9 cellular contexts compared by ENCODE assay signal in genomic region chr1:33298623-33299277, GRCh38. TPM values are rescaled to one million over a fixed set of nuclear protein-coding genes. Genes with fewer than 3 reads are reported as not detected.
DNase-seq lines count a peak whose midpoint lies in the region; ATAC-seq, FAIRE-seq and TF ChIP-seq lines count a peak whose summit lies in the region.
"Had no signal": no experiment of that assay in that cellular context is flagged by ENCODE, and none has a peak within 500 bp of the region (broad histone marks: within the 10 kb centered on the region; RNA-seq: fewer than 3 reads in every experiment).

No MANE protein-coding gene starts in this region.

- no CpG with 5 or more reads among the region's 18 CpGs for WGBS in neuronal stem cell (ENCODE audit: extremely low coverage in 2 of 2, insufficient read length in 2 of 2, insufficient replicate concordance in 1 of 2), 2 donors

- no peak overlapping the region for H2BK5ac ChIP-seq in neuronal stem cell (ENCODE audit: low read length)

- no peak overlapping the region for H4K8ac ChIP-seq in neuronal stem cell (ENCODE audit: low read depth, low read length)

- H2BK120ac ChIP-seq in neuronal stem cell (ENCODE audit: low read depth, low read length), result no peak overlapping the region

- H3K9me2 ChIP-seq in PC-3 (replicated peaks; ENCODE audit: low read length), result no peaks in the 10 kb centered on the region

- H3K27ac ChIP-seq in PC-3 (ENCODE audit: low read length), result no peak overlapping the region
- H3K27ac ChIP-seq in neuronal stem cell (replicated peaks; ENCODE audit: low read length), result no peak overlapping the region
- peak overlapping the region; percentile 35 to 48 for H3K27ac ChIP-seq in tibial artery
- H3K27ac ChIP-seq: SK-N-MC had no signal

- H4K91ac ChIP-seq in neuronal stem cell (ENCODE audit: low read depth, low read length, poor library complexity), result no peak overlapping the region

- no peaks in the 10 kb centered on the region; the same call in 1 of the 2 replicates for H3K36me3 ChIP-seq in PC-3 (ENCODE audit: low read depth, low read length)
- H3K36me3 ChIP-seq in neuronal stem cell (replicated peaks in 1 of 2; ENCODE audit: control insufficient read depth in 2 of 2, insufficient read depth in 2 of 2, low read length in 2 of 2), result peaks cover 43 to 81% of the 10 kb centered on the region in 2 donors
- H3K36me3 ChIP-seq in tibial artery, result peaks cover 18 to 67% (median 46%) of the 10 kb centered on the region in 3 donors

- CTCF ChIA-PET in PC-3 (lab: Charles Lee), result no interaction called here

- no peaks in the 10 kb centered on the region for H3K79me2 ChIP-seq in PC-3 (ENCODE audit: low read length)

- H3K23ac ChIP-seq in neuronal stem cell (ENCODE audit: low read depth, low read length, poor library complexity), result peak overlapping the region; percentile 26

- H3K9me3 ChIP-seq in PC-3 (ENCODE audit: low read length), result no peaks in the 10 kb centered on the region
- H3K9me3 ChIP-seq in neuronal stem cell (replicated peaks in 1 of 2; ENCODE audit: control insufficient read depth in 2 of 2, insufficient read depth in 1 of 2, low read depth in 1 of 2, low read length in 2 of 2), result peaks cover 4 to 7% of the 10 kb centered on the region in 2 donors
- no peaks in the 10 kb centered on the region for H3K9me3 ChIP-seq in tibial artery

- no peaks in the 10 kb centered on the region for H3F3A ChIP-seq in PC-3 (ENCODE audit: low read length, unreplicated experiment)

- intact Hi-C loops in PC-3 (cut with micrococcal nuclease) (loop anchor here (1.0 kb wide), 1 partner anchor 80 kb away; no protein-coding TSS in a partner anchor), tibial artery (cut with DNase I; ENCODE audit: low total_unique reads) (loop anchor here (5.0 kb wide), 2 partner anchors 36 to 169 kb away; no protein-coding TSS in a partner anchor)

- no peaks in the 10 kb centered on the region for H3K4me1 ChIP-seq in PC-3 (ENCODE audit: insufficient read depth, low read length)
- no peaks in the 10 kb centered on the region for H3K4me1 ChIP-seq in neuronal stem cell (ENCODE audit: control insufficient read depth in 2 of 2, insufficient read depth in 1 of 2, low read depth in 1 of 2, low read length in 2 of 2)
- peaks cover 0 to 32% (median 18%) of the 10 kb centered on the region in 4 donors for H3K4me1 ChIP-seq in tibial artery

- H3K79me1 ChIP-seq in neuronal stem cell (ENCODE audit: low read depth, low read length), result peaks cover 2% of the 10 kb centered on the region

- H2AFZ ChIP-seq in PC-3 (ENCODE audit: low read length), result no peak overlapping the region
- H2AFZ ChIP-seq in neuronal stem cell (ENCODE audit: low read length), result no peak overlapping the region

- no peak overlapping the region for H2BK15ac ChIP-seq in neuronal stem cell (ENCODE audit: low read length)

- peak; percentile 64 for DNase-seq in D721Med (ENCODE audit: insufficient read length, low spot score)
- peak; percentile 61 for DNase-seq in HK-2 (ENCODE audit: unreplicated experiment)
- peak; percentile 75 for DNase-seq in PC-3
- DNase-seq in activated T-cell treated with anti-CD3 and anti-CD28 coated beads, Interleukin-2, amount 50 U/mL, for 48 hours, result peak; percentile 74 to 79
- peak; percentile 69 for DNase-seq in fibroblast of the aortic adventitia (ENCODE audit: low read depth)
- DNase-seq in neuronal stem cell (ENCODE audit: low spot score), result peak; percentile 40
- peak; percentile 74 to 83 for DNase-seq in tibial artery

- H4K20me1 ChIP-seq in PC-3 (ENCODE audit: low read length), result no peaks in the 10 kb centered on the region

- BruUV-seq in PC-3 (replicated peaks; lab: Mats Ljungman, UMichigan), result no TSS peak

- H3K4me3 ChIP-seq in PC-3 (ENCODE audit: low read length) (no peak overlapping the region), fibroblast of the aortic adventitia (ENCODE audit: low read depth, low read length) (no peak overlapping the region), neuronal stem cell (ENCODE audit: low read length in 2 of 2) (no peak overlapping the region), tibial artery (no peak overlapping the region)
- H3K4me3 ChIP-seq: SK-N-MC had no signal

- peak overlapping the region; percentile 49 for H2AK5ac ChIP-seq in neuronal stem cell (ENCODE audit: low read depth, low read length)

- no peak for FAIRE-seq in D721Med (lab: Jason Lieb, UNC)

- H3K18ac ChIP-seq in neuronal stem cell (ENCODE audit: low read length), result peak overlapping the region; percentile 66

- H3K4me2 ChIP-seq in PC-3 (ENCODE audit: low read length) (no peak overlapping the region), neuronal stem cell (ENCODE audit: insufficient read depth, low read length, poor library complexity, severe bottlenecking) (no peak overlapping the region)

- ATAC-seq in PC-3, result peak; percentile 82
- ATAC-seq in GM19324 (IDR thresholded peaks at IDR 0.05; ENCODE audit: low FRiP score, unreplicated experiment), result no peak

- H3K4ac ChIP-seq in neuronal stem cell (ENCODE audit: low read length), result no peak overlapping the region

- no peaks in the 10 kb centered on the region for H3K27me3 ChIP-seq in PC-3 (ENCODE audit: low read length)
- H3K27me3 ChIP-seq in neuronal stem cell (ENCODE audit: control insufficient read depth in 3 of 3, insufficient read depth in 3 of 3, low read depth in 1 of 3, low read length in 3 of 3), result no peaks in the 10 kb centered on the region
- no peaks in the 10 kb centered on the region for H3K27me3 ChIP-seq in tibial artery

- POLR2A ChIA-PET in PC-3 (lab: Charles Lee; ENCODE audit: unreplicated experiment), result no interaction called here

- H3K9ac ChIP-seq in PC-3 (ENCODE audit: low read length) (no peak overlapping the region), neuronal stem cell (ENCODE audit: low read depth, low read length, poor library complexity) (no peak overlapping the region)

- no peak overlapping the region for H3K14ac ChIP-seq in neuronal stem cell (ENCODE audit: low read length)

- TF ChIP-seq CTCF in D721Med (IDR thresholded peaks at IDR 0.05; ENCODE audit: insufficient read depth, missing control alignments), result peak; percentile 64
- TF ChIP-seq CTCF in PC-3 (conservative IDR thresholded peaks at IDR 0.05; ENCODE audit: low read depth, low read length), result peak; percentile 84
- peak; percentile 98 for TF ChIP-seq CTCF in fibroblast of the aortic adventitia (IDR thresholded peaks at IDR 0.05; ENCODE audit: insufficient read depth, low read length)
- TF ChIP-seq CTCF in tibial artery (IDR thresholded peaks at IDR 0.05), result peak; percentile 84 to 90

- H2BK12ac ChIP-seq in neuronal stem cell (ENCODE audit: low read length), result no peak overlapping the region

RNA-seq across cellular contexts. Expression of gene A3GALT2, which starts 22.1 kb away (rescaled TPM):
- total RNA-seq in PC-3 (2014; rRNA removed) (0.58 TPM in 1 of 2 replicates, not detected in the other), fibroblast of the aortic adventitia (ENCODE audit: low replicate concordance) (not detected in 2 replicates)
- not detected for polyA plus RNA-seq in neuronal stem cell (2013, experiment 1 of 2)
- polyA plus RNA-seq in neuronal stem cell (2013, experiment 2 of 2), result not detected

RNA-seq across cellular contexts. Expression of gene ZNF362, which starts 42.5 kb away (rescaled TPM):
- 10.8 and 17.0 TPM in 2 replicates for total RNA-seq in PC-3 (2014; rRNA removed)
- total RNA-seq in fibroblast of the aortic adventitia (ENCODE audit: low replicate concordance), result 12.3 and 14.5 TPM in 2 replicates
- polyA plus RNA-seq in neuronal stem cell (2013, experiment 1 of 2), result 42.6 TPM
- polyA plus RNA-seq in neuronal stem cell (2013, experiment 2 of 2), result 45.2 TPM

Comparison
In these comparisons a context has a peak if more than half of its experiments do, and no peak if none do; other contexts are left out.
1. H3K27ac ChIP-seq: peak in tibial artery (2 of 2); none in PC-3 (single experiment) and neuronal stem cell (single experiment).
2. Peak in every context shown above with its lines, with median percentiles within 50 percentile points of each other: DNase-seq and CTCF ChIP-seq.